Comparison of ENCODE assay signal across 17 cellular contexts in the genomic region with DNA sequence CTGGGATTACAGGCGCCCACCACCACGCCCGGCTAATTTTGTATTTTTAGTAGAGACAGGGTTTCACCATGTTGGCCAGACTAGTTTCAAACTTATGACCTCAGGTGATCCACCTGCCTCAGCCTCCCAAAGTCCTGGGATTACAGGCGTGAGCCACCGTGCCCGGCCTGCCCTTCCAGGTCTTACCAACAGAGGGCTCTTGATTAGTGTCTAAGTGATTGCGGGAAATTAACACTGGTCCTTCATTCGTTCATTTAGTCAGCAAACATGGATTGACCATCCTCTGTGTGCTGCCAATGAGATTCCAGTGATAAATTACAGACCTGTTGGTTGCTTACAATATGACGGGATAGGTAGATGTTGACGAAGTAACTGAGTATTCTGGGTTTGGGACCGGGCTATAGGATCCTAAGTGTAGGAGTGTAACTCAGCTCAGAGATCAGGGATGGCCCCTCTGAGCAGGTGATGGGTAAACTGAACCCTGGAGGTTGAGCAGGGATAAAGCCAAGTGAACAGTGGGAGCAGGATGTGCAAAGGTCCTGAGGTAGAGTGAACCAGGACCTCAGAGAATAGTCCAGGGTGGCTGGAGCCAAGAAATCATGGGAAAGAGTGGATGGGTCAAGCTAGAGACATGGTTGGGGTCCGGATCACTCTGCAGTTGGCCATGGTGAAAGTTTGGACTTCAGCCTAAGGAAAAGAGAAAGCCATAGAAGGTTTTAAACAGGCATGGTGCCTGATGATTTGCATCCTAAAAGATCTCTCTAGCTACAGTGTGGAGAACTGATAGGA.
"Had no signal": no experiment of that assay in that cellular context is flagged by ENCODE, and none has a peak within 500 bp of the region (broad histone marks: within the 10 kb centered on the region; RNA-seq: fewer than 3 reads in every experiment).

No MANE protein-coding gene starts in this region.

- H3K4me1 ChIP-seq: esophagus muscularis mucosa, heart left ventricle, sigmoid colon, upper lobe of left lung had no signal

- H3K4me1 Mint-ChIP-seq: activated B cell treated with CpG ODN at 0.5 μM for 24 hours; activated CD4-positive, alpha-beta T cell treated with anti-CD3 and anti-CD28 coated beads, Interleukin-2, amount 10 ng/mL, durations not matched to agents 7 days and 5 days; naive B cell had no signal

- H3K27ac ChIP-seq: cardiac muscle cell, dorsolateral prefrontal cortex, esophagus muscularis mucosa, heart left ventricle, sigmoid colon, spleen, upper lobe of left lung had no signal

- H3K36me3 ChIP-seq: cardiac muscle cell, esophagus muscularis mucosa, heart left ventricle, pancreas, sigmoid colon, spleen, upper lobe of left lung had no signal

- H3K36me3 Mint-ChIP-seq: activated naive CD4-positive, alpha-beta T cell treated with anti-CD3 and anti-CD28 coated beads, Interleukin-2, amount 50 U/mL, for 72 hours had no signal

- H3K27ac Mint-ChIP-seq: activated B cell treated with CpG ODN at 0.5 μM for 24 hours; activated CD4-positive, alpha-beta T cell treated with anti-CD3 and anti-CD28 coated beads, Interleukin-2, amount 10 ng/mL, durations not matched to agents 7 days and 5 days; activated naive CD4-positive, alpha-beta T cell treated with anti-CD3 and anti-CD28 coated beads, Interleukin-2, amount 50 U/mL, for 72 hours; activated T-cell treated with anti-CD3 and anti-CD28 coated beads, Interleukin-2, amount 50 U/mL, for 72 hours; naive B cell; stimulated activated naive CD8-positive, alpha-beta T cell treated with anti-CD3 and anti-CD28 coated beads, Interleukin-15, Interleukin-2, amounts not matched to agents 100 ng/mL and 50 ng/mL, for 24 hours had no signal

- H3K4me3 Mint-ChIP-seq: activated B cell treated with CpG ODN at 0.5 μM for 24 hours; activated CD4-positive, alpha-beta T cell treated with anti-CD3 and anti-CD28 coated beads, Interleukin-2, amount 10 ng/mL, durations not matched to agents 7 days and 5 days; activated T-cell treated with anti-CD3 and anti-CD28 coated beads, Interleukin-2, amount 50 U/mL, for 72 hours; naive B cell; stimulated activated naive CD8-positive, alpha-beta T cell treated with anti-CD3 and anti-CD28 coated beads, Interleukin-15, Interleukin-2, amounts not matched to agents 100 ng/mL and 50 ng/mL, for 24 hours had no signal

- H3K27me3 Mint-ChIP-seq: activated CD4-positive, alpha-beta T cell treated with anti-CD3 and anti-CD28 coated beads, Interleukin-2, amount 10 ng/mL, durations not matched to agents 7 days and 5 days had no signal

- H3K4me3 ChIP-seq: cardiac muscle cell, dorsolateral prefrontal cortex, esophagus muscularis mucosa, heart left ventricle, pancreas, sigmoid colon, spleen, upper lobe of left lung had no signal

- ATAC-seq: activated naive CD4-positive, alpha-beta T cell treated with anti-CD3 and anti-CD28 coated beads, Interleukin-2, amount 50 U/mL, for 72 hours; activated T-cell treated with anti-CD3 and anti-CD28 coated beads, Interleukin-2, amount 50 U/mL, for 72 hours; heart left ventricle had no signal

- H3K9me3 ChIP-seq: esophagus muscularis mucosa, heart left ventricle, pancreas, sigmoid colon, spleen, upper lobe of left lung had no signal

- DNase-seq: activated B cell treated with CpG ODN at 0.5 μM for 24 hours; activated CD4-positive, alpha-beta T cell treated with anti-CD3 and anti-CD28 coated beads, Interleukin-2, amount 10 ng/mL, durations not matched to agents 7 days and 5 days; activated CD8-positive, alpha-beta memory T cell treated with anti-CD3 and anti-CD28 coated beads, Interleukin-2, amount 50 U/mL, for 48 hours; activated gamma-delta T cell; activated T-cell treated with anti-CD3 and anti-CD28 coated beads, Interleukin-2, amount 50 U/mL, for 72 hours; dorsolateral prefrontal cortex; foreskin melanocyte; heart left ventricle; naive B cell; sigmoid colon; spleen; upper lobe of left lung had no signal

- H3K9me3 Mint-ChIP-seq: activated B cell treated with CpG ODN at 0.5 μM for 24 hours; activated CD4-positive, alpha-beta T cell treated with anti-CD3 and anti-CD28 coated beads, Interleukin-2, amount 10 ng/mL, durations not matched to agents 7 days and 5 days; activated naive CD4-positive, alpha-beta T cell treated with anti-CD3 and anti-CD28 coated beads, Interleukin-2, amount 50 U/mL, for 72 hours; activated T-cell treated with anti-CD3 and anti-CD28 coated beads, Interleukin-2, amount 50 U/mL, for 72 hours; stimulated activated naive CD8-positive, alpha-beta T cell treated with anti-CD3 and anti-CD28 coated beads, Interleukin-15, Interleukin-2, amounts not matched to agents 100 ng/mL and 50 ng/mL, for 24 hours had no signal
